19 cellular contexts compared by ENCODE assay signal in the genomic region with DNA sequence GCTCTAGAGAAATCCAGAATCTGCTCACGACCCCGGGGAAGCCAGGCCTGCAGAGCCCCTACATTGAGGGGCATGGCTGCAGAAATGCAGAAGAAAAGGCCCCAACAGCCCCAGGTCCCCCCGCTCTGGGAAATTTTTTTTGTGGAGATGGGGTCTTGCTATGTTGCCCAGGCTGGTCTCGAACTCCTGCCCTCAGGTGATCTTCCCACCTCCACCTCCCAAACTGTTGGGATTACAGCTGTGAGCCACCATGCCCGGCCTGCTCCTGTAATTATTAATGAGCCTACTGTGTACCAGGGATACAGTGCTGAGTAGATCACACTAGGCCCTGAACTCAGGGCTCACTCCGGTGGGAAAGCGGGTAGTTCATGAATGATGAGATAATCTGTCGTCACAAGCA. TPM values are rescaled to one million over a fixed set of nuclear protein-coding genes. Genes with fewer than 3 reads are reported as not detected.
DNase-seq lines count a peak whose midpoint lies in the region; ATAC-seq lines count a peak whose summit lies in the region.
"Had no signal": no experiment of that assay in that cellular context is flagged by ENCODE, and none has a peak within 500 bp of the region (broad histone marks: within the 10 kb centered on the region; RNA-seq: fewer than 3 reads in every experiment).

No MANE protein-coding gene starts in this region.

- peaks cover 32 to 70% (median 52%) of the 10 kb centered on the region in 10 experiments for H3K4me1 ChIP-seq in BLaER1 treated with 17β-estradiol and CSF1 and Interleukin-3, amounts not matched to agents 10 nM and 100 nM

- peak overlapping the region in 6 of 11 experiments; percentile 12 to 100 (median 40); a peak in 6 of 22 replicates for H3K27ac ChIP-seq in BLaER1 treated with 17β-estradiol and CSF1 and Interleukin-3, amounts not matched to agents 10 nM and 100 nM
- H3K27ac ChIP-seq: BLaER1, HL-60, left ventricle myocardium inferior had no signal

- peak overlapping the region in 9 of 11 experiments; percentile 10 to 98 (median 96); a peak in 12 of 22 replicates for H3K4me2 ChIP-seq in BLaER1 treated with 17β-estradiol and CSF1 and Interleukin-3, amounts not matched to agents 10 nM and 100 nM
- H3K4me2 ChIP-seq: BLaER1 had no signal

- H3K27me3 Mint-ChIP-seq in activated CD4-positive, alpha-beta T cell treated with anti-CD3 and anti-CD28 coated beads, Interleukin-2, amount 10 ng/mL, durations not matched to agents 24 days and 14 days, result no peaks in the 10 kb centered on the region
- H3K27me3 Mint-ChIP-seq in T-helper 17 cell, result no peaks in the 10 kb centered on the region
- H3K27me3 Mint-ChIP-seq in memory B cell, result no peaks in the 10 kb centered on the region
- H3K27me3 Mint-ChIP-seq: activated CD4-positive, alpha-beta T cell treated with anti-CD3 and anti-CD28 coated beads for 36 hours; IgD-negative memory B cell had no signal

- H3K4me3 Mint-ChIP-seq in activated CD4-positive, alpha-beta T cell treated with anti-CD3 and anti-CD28 coated beads, Interleukin-2, amount 10 ng/mL, durations not matched to agents 24 days and 14 days, result peak overlapping the region; percentile 3
- H3K4me3 Mint-ChIP-seq in T-helper 17 cell (peak overlapping the region; percentile 82), memory B cell (peak overlapping the region; percentile 2)
- H3K4me3 Mint-ChIP-seq: activated CD4-positive, alpha-beta T cell treated with anti-CD3 and anti-CD28 coated beads for 36 hours had no signal

- peaks cover 30 to 76% (median 70%) of the 10 kb centered on the region in 11 experiments; a peak in 21 of 22 replicates for H4K20me1 ChIP-seq in BLaER1 treated with 17β-estradiol and CSF1 and Interleukin-3, amounts not matched to agents 10 nM and 100 nM

- peaks cover 56 to 67% (median 57%) of the 10 kb centered on the region in 11 experiments for H3K36me3 ChIP-seq in BLaER1 treated with 17β-estradiol and CSF1 and Interleukin-3, amounts not matched to agents 10 nM and 100 nM

- peaks cover 30% of the 10 kb centered on the region for H3K36me3 Mint-ChIP-seq in activated CD4-positive, alpha-beta T cell treated with anti-CD3 and anti-CD28 coated beads, Interleukin-2, amount 10 ng/mL, durations not matched to agents 24 days and 14 days (ENCODE audit: low read depth)
- peaks cover 6% of the 10 kb centered on the region for H3K36me3 Mint-ChIP-seq in T-helper 17 cell (ENCODE audit: low read depth)
- peaks cover 14% of the 10 kb centered on the region for H3K36me3 Mint-ChIP-seq in memory B cell

- intact Hi-C loops in activated CD4-positive, alpha-beta T cell treated with anti-CD3 and anti-CD28 coated beads, Interleukin-2, amount 10 ng/mL, durations not matched to agents 24 days and 14 days (cut with micrococcal nuclease), result loop anchor here (10.0 kb wide), 1 partner anchor 301 kb away; no protein-coding TSS in a partner anchor

- no peaks in the 10 kb centered on the region for H3K27me3 ChIP-seq in BLaER1 treated with 17β-estradiol and CSF1 and Interleukin-3, amounts not matched to agents 10 nM and 100 nM
- H3K27me3 ChIP-seq: BLaER1 had no signal

- no peak overlapping the region for H3K4me3 ChIP-seq in BLaER1 treated with 17β-estradiol and CSF1 and Interleukin-3, amounts not matched to agents 10 nM and 100 nM
- H3K4me3 ChIP-seq: BLaER1, left ventricle myocardium inferior had no signal

- no peak for DNase-seq in activated CD4-positive, alpha-beta T cell treated with anti-CD3 and anti-CD28 coated beads, Interleukin-2, amount 10 ng/mL, durations not matched to agents 24 days and 14 days
- DNase-seq in activated CD4-positive, alpha-beta T cell treated with anti-CD3 and anti-CD28 coated beads, Interleukin-2, amount 50 U/mL, for 1 hour, result no peak
- DNase-seq in T-helper 17 cell (no peak), memory B cell (ENCODE audit: low spot score in 2 of 2) (no peak), SHP77 (lab: John Stamatoyannopoulos, UW) (no peak)
- no peak for DNase-seq in stimulated activated CD4-positive, alpha-beta T cell treated with anti-CD3 and anti-CD28 coated beads, Interleukin-15, amount 100 ng/mL, for 24 hours
- DNase-seq: activated CD4-positive, alpha-beta T cell treated with anti-CD3 and anti-CD28 coated beads for 36 hours; dermis blood vessel endothelial cell; DMS153; left ventricle myocardium inferior; NCI-H2171; NCI-H526; RPMI8226; substantia nigra had no signal

- no peak overlapping the region for H3K27ac Mint-ChIP-seq in activated CD4-positive, alpha-beta T cell treated with anti-CD3 and anti-CD28 coated beads, Interleukin-2, amount 10 ng/mL, durations not matched to agents 24 days and 14 days
- peak overlapping the region; percentile 37 for H3K27ac Mint-ChIP-seq in T-helper 17 cell
- no peak overlapping the region for H3K27ac Mint-ChIP-seq in memory B cell
- H3K27ac Mint-ChIP-seq: activated CD4-positive, alpha-beta T cell treated with anti-CD3 and anti-CD28 coated beads for 36 hours had no signal

- H3K4me1 Mint-ChIP-seq in activated CD4-positive, alpha-beta T cell treated with anti-CD3 and anti-CD28 coated beads, Interleukin-2, amount 10 ng/mL, durations not matched to agents 24 days and 14 days, result peaks cover 22% of the 10 kb centered on the region
- H3K4me1 Mint-ChIP-seq in T-helper 17 cell (peaks cover 20% of the 10 kb centered on the region), memory B cell (peaks cover 17% of the 10 kb centered on the region)

- H3K9me3 ChIP-seq in BLaER1 treated with 17β-estradiol and CSF1 and Interleukin-3, amounts not matched to agents 10 nM and 100 nM (replicated peaks in 1 of 11), result peaks cover 0 to 5% (median 0%) of the 10 kb centered on the region in 11 experiments; a peak in 1 of 22 replicates
- no peaks in the 10 kb centered on the region for H3K9me3 ChIP-seq in T-helper 17 cell (ENCODE audit: control insufficient read depth, low read length, poor library complexity, severe bottlenecking)
- H3K9me3 ChIP-seq: BLaER1, left ventricle myocardium inferior had no signal

- ATAC-seq in T-helper 17 cell, result no peak
- ATAC-seq in memory B cell (ENCODE audit: low read depth), result no peak
- no peak for ATAC-seq in GM21360 (IDR thresholded peaks at IDR 0.05; ENCODE audit: unreplicated experiment)
- ATAC-seq: activated CD4-positive, alpha-beta T cell treated with anti-CD3 and anti-CD28 coated beads for 36 hours had no signal

- no peaks in the 10 kb centered on the region for H3K9me3 Mint-ChIP-seq in activated CD4-positive, alpha-beta T cell treated with anti-CD3 and anti-CD28 coated beads, Interleukin-2, amount 10 ng/mL, durations not matched to agents 24 days and 14 days
- H3K9me3 Mint-ChIP-seq in memory B cell, result no peaks in the 10 kb centered on the region
- H3K9me3 Mint-ChIP-seq: IgD-negative memory B cell had no signal

- H3K9ac ChIP-seq in BLaER1 treated with 17β-estradiol and CSF1 and Interleukin-3, amounts not matched to agents 10 nM and 100 nM, result peak overlapping the region in 9 of 11 experiments; percentile 24 to 100 (median 92); a peak in 10 of 22 replicates
- H3K9ac ChIP-seq: BLaER1 had no signal

RNA-seq across cellular contexts. Expression of a gene that starts 29.9 kb away (rescaled TPM):
- total RNA-seq in activated CD4-positive, alpha-beta T cell treated with anti-CD3 and anti-CD28 coated beads, Interleukin-2, amount 10 ng/mL, durations not matched to agents 24 days and 14 days, result 40.0 and 43.3 TPM in 2 replicates
- 10 to 100 TPM; 54.5 to 67.6 TPM for total RNA-seq in T-helper 17 cell

Comparison
In these comparisons a context has a peak if more than half of its experiments do, and no peak if none do; other contexts are left out.
1. H3K4me3 Mint-ChIP-seq: peak in every context shown above with its lines; median percentile 82 in T-helper 17 cell; 3 in activated CD4-positive, alpha-beta T cell treated with anti-CD3 and anti-CD28 coated beads, Interleukin-2, amount 10 ng/mL, durations not matched to agents 24 days and 14 days; 2 in memory B cell.